Comparison of ENCODE assay signal across 7 cellular contexts in the genomic region with DNA sequence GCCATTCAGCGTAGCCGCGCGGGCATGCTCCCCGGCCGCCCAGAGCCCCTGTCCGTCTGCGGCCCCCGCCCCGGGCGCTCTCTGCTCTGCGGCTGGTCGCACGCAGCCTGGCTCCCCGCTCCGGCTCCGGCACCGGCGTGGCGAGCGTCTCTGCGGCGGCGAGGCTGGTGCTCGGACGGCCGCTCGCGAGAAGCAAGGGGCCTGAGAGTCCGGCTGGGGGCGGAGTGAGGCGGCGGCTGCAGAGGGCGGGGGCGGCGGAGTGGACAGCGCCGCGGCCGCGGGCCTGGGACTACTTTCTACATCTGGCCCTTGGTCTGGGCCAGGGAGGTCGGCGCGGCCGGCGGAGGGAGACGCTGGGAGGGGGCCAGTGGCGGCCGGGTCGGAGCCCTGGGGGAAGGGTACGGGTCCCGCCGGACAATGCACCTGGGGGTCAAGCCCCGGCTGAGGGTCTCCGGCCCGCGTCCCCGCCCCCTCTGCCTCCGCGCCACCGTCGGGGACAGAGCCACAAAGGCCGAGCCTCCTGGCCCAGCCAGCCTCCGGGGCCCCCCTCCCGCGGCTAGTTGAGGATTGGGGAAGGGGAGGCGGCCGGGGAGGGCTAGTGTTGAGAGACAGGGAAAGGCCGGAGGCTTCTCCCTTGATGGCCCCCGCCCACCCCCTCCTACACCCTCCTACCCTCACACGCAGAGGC. TPM values are rescaled to one million over a fixed set of nuclear protein-coding genes. Genes with fewer than 3 reads are reported as not detected.
DNase-seq lines count a peak whose midpoint lies in the region; ATAC-seq and TF ChIP-seq lines count a peak whose summit lies in the region.

A gene with protein sequence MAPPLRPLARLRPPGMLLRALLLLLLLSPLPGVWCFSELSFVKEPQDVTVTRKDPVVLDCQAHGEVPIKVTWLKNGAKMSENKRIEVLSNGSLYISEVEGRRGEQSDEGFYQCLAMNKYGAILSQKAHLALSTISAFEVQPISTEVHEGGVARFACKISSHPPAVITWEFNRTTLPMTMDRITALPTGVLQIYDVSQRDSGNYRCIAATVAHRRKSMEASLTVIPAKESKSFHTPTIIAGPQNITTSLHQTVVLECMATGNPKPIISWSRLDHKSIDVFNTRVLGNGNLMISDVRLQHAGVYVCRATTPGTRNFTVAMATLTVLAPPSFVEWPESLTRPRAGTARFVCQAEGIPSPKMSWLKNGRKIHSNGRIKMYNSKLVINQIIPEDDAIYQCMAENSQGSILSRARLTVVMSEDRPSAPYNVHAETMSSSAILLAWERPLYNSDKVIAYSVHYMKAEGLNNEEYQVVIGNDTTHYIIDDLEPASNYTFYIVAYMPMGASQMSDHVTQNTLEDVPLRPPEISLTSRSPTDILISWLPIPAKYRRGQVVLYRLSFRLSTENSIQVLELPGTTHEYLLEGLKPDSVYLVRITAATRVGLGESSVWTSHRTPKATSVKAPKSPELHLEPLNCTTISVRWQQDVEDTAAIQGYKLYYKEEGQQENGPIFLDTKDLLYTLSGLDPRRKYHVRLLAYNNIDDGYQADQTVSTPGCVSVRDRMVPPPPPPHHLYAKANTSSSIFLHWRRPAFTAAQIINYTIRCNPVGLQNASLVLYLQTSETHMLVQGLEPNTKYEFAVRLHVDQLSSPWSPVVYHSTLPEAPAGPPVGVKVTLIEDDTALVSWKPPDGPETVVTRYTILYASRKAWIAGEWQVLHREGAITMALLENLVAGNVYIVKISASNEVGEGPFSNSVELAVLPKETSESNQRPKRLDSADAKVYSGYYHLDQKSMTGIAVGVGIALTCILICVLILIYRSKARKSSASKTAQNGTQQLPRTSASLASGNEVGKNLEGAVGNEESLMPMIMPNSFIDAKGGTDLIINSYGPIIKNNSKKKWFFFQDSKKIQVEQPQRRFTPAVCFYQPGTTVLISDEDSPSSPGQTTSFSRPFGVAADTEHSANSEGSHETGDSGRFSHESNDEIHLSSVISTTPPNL (minus strand): TSS at position 226 of the 688 bp plus-strand sequence. CDS start 221 bp downstream, at position 5.

- peak within 1 kb of the TSS; percentile 13 for H3K27ac ChIP-seq in right cardiac atrium (ENCODE audit: low read length)
- H3K27ac ChIP-seq in prostate gland: peak within 1 kb of the TSS; percentile 45 to 49

- DNase-seq in GM10266 (ENCODE audit: extremely low spot score) (peak; percentile 53), LNCaP clone FGC (ENCODE audit: low read depth) (peak; percentile 23), amygdala (lab: John Stamatoyannopoulos, UW) (peak in 29 of 56 donors; percentile 2 to 58 (median 26)), right cardiac atrium (peak; percentile 79 to 91 (median 91)), prostate gland (ENCODE audit: low spot score) (no peak), NCI-H2171 treated with DMSO at 0.1 percent for 48 hours (lab: John Stamatoyannopoulos, UW) (no peak)

- no peak for TF ChIP-seq POLR2A in prostate gland (IDR thresholded peaks at IDR 0.05)

- H3K4me3 ChIP-seq in LNCaP clone FGC (ENCODE audit: low read depth, low read length) (peak within 1 kb of the TSS; percentile 60), right cardiac atrium (ENCODE audit: low read length) (peak within 1 kb of the TSS; percentile 78), prostate gland (peak within 1 kb of the TSS; percentile 48 to 51)

- H3K27me3 ChIP-seq in right cardiac atrium (ENCODE audit: control insufficient read depth, insufficient read depth) (no peaks in the 10 kb centered on the region), prostate gland (replicated peaks; ENCODE audit: insufficient read depth) (peaks cover 3% of the 10 kb centered on the region)

- peak; percentile 96 to 97 for ATAC-seq in right cardiac atrium
- ATAC-seq in GM21526 (IDR thresholded peaks at IDR 0.05; ENCODE audit: low FRiP score, unreplicated experiment): no peak

- H3K36me3 ChIP-seq in prostate gland: no peaks in the 10 kb centered on the region

- H3K9me3 ChIP-seq in right cardiac atrium (ENCODE audit: control insufficient read depth, low read length) (no peaks in the 10 kb centered on the region), prostate gland (no peaks in the 10 kb centered on the region)

- TF ChIP-seq CTCF in GM10266 (IDR thresholded peaks at IDR 0.05; ENCODE audit: control insufficient read depth, insufficient read depth, low read depth, missing control alignments) (no peak), LNCaP clone FGC (IDR thresholded peaks at IDR 0.05; ENCODE audit: control insufficient read depth, extremely low read depth, insufficient read depth) (no peak; the same call in 1 of the 2 replicates), prostate gland (IDR thresholded peaks at IDR 0.05) (no peak)

- under 1% methylated on average over 71 of the region's 71 CpGs for WGBS in right cardiac atrium
- WGBS in prostate gland: under 1% methylated on average over 67 of the region's 71 CpGs

- intact Hi-C loops in right cardiac atrium (cut with DNase I) (no loop called here), prostate gland (cut with DNase I) (no loop called here)

- H3K4me1 ChIP-seq in right cardiac atrium (ENCODE audit: control insufficient read depth, insufficient read depth, low read length) (no peaks in the 10 kb centered on the region), prostate gland (replicated peaks) (no peaks in the 10 kb centered on the region)

RNA-seq across cellular contexts. Expression of the gene that starts here (rescaled TPM):
- total RNA-seq in right cardiac atrium (1 to 10 TPM in 1 of 4 donors, under 1 TPM in 3; 0.58 to 1.4 (median 0.62) TPM), prostate gland (1 to 10 TPM; 6.1 to 9.4 TPM)
- polyA plus RNA-seq in right cardiac atrium: 0.23 TPM

Comparison
In these comparisons a context has a peak if more than half of its experiments do, and no peak if none do; other contexts are left out.
1. DNase-seq: peak in GM10266 (single experiment), LNCaP clone FGC (single experiment), amygdala (29 of 56) and right cardiac atrium (3 of 3); none in prostate gland (single experiment) and NCI-H2171 treated with DMSO at 0.1 percent for 48 hours (single experiment).
2. Peak in every context shown above with its lines, with median percentiles within 50 percentile points of each other: H3K4me3 ChIP-seq.